18 cellular contexts compared by ENCODE assay signal in the genomic region with DNA sequence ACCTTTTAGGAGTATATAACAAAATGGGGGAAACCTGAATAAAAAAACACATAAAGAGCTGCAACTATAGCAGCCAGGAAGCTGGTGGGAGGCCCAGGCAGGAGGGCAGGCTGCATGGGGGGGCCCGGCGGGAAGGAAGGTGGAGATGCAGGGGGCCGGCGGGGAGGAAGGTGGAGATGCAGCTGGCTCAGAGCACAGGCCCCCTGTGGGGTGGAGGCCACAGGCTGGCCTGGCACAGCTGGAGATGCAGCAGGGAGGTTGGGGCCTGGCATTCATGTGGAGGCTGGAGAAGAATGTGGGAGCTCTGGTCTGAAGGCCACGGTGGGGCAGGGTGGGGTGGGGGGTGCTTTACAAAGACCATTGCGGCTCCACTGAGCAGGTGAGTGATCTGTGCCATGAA. TPM values are rescaled to one million over a fixed set of nuclear protein-coding genes. Genes with fewer than 3 reads are reported as not detected.
DNase-seq lines count a peak whose midpoint lies in the region; ATAC-seq and TF ChIP-seq lines count a peak whose summit lies in the region.
"Had no signal": no experiment of that assay in that cellular context is flagged by ENCODE, and none has a peak within 500 bp of the region (broad histone marks: within the 10 kb centered on the region; RNA-seq: fewer than 3 reads in every experiment).

No MANE protein-coding gene starts in this region.

- no peak overlapping the region for H3K4me2 ChIP-seq in osteoblast (ENCODE audit: insufficient read depth, low read length)
- H3K4me2 ChIP-seq: PC-9 had no signal

- H3K79me2 ChIP-seq in osteoblast (ENCODE audit: insufficient read depth, low read length): no peaks in the 10 kb centered on the region

- no peaks in the 10 kb centered on the region for H3K4me1 ChIP-seq in osteoblast (ENCODE audit: insufficient read depth, low read length)

- no peaks in the 10 kb centered on the region for H4K20me1 ChIP-seq in osteoblast (ENCODE audit: insufficient read depth, low read length)

- ATAC-seq in GM21526 (IDR thresholded peaks at IDR 0.05; ENCODE audit: low FRiP score, unreplicated experiment): no peak
- ATAC-seq: K562 had no signal

- no peak overlapping the region for H2AFZ ChIP-seq in osteoblast (ENCODE audit: low read length)
- H2AFZ ChIP-seq: PC-9 had no signal

- H3K36me3 ChIP-seq in H7 (replicated peaks; ENCODE audit: control insufficient read depth, insufficient read depth, low read length) (no peaks in the 10 kb centered on the region; the same call in 1 of the 2 replicates), osteoblast (ENCODE audit: insufficient read depth, low read length) (peaks cover 15% of the 10 kb centered on the region)

- no peak overlapping the region for H3K27ac ChIP-seq in osteoblast (ENCODE audit: low read depth, low read length)
- H3K27ac ChIP-seq: C4-2B, PC-9 had no signal

- no peaks in the 10 kb centered on the region for H3K9me3 ChIP-seq in osteoblast (ENCODE audit: low read depth, low read length)

- peak; percentile 45 for DNase-seq in H7
- peak; percentile 4 for DNase-seq in Jurkat, Clone E6-1 (ENCODE audit: low read depth, low spot score)
- peak; percentile 37 for DNase-seq in choroid plexus epithelial cell (ENCODE audit: low read depth)
- DNase-seq in osteoblast (ENCODE audit: insufficient read length, low spot score, missing footprints): peak; percentile 17
- DNase-seq in central memory CD4-positive, alpha-beta T cell: no peak
- DNase-seq in inferior parietal cortex (ENCODE audit: extremely low spot score): no peak
- DNase-seq: ACHN, AML-193, DMS79 treated with DMSO at 0.1 percent for 48 hours, HCEC 1CT, NCI-H1092 treated with DMSO at 0.1 percent for 48 hours, NCI-H1694, NCI-H510A treated with DMSO at 0.1 percent for 48 hours, PC-9 had no signal

- H3K27me3 ChIP-seq in H7 (ENCODE audit: control insufficient read depth, insufficient read depth, low read length): no peaks in the 10 kb centered on the region
- H3K27me3 ChIP-seq in osteoblast (ENCODE audit: insufficient read depth, low read length): no peaks in the 10 kb centered on the region

- H3K4me3 ChIP-seq in H7 (ENCODE audit: insufficient read depth, low read depth, low read length) (no peak overlapping the region), choroid plexus epithelial cell (ENCODE audit: low read depth, low read length) (no peak overlapping the region), osteoblast (ENCODE audit: insufficient read depth, low read length) (no peak overlapping the region)
- H3K4me3 ChIP-seq in Jurkat, Clone E6-1 (ENCODE audit: low read length): no peak overlapping the region
- H3K4me3 ChIP-seq: K562, PC-9 had no signal

- TF ChIP-seq CTCF in choroid plexus epithelial cell (conservative IDR thresholded peaks at IDR 0.05; ENCODE audit: low read depth, low read length): no peak
- TF ChIP-seq CTCF in osteoblast (IDR thresholded peaks at IDR 0.05; ENCODE audit: extremely low read depth, low read depth, low read length): no peak

RNA-seq across cellular contexts. Expression of a gene that starts 31.4 kb away (rescaled TPM):
- total RNA-seq in H7 (2014; rRNA removed; shearing (Covaris generic)): 0.14 and 0.18 TPM in 2 replicates
- not detected for polyA plus RNA-seq in Jurkat, Clone E6-1 (2012; ENCODE audit: insufficient read depth, insufficient read length)
- 1.4 and 1.5 TPM in 2 replicates for total RNA-seq in osteoblast
- total RNA-seq: G401, K562, PC-9 had no signal
- polyA plus RNA-seq: K562 had no signal

Comparison
In these comparisons a context has a peak if more than half of its experiments do, and no peak if none do; other contexts are left out.
1. DNase-seq: peak in H7 (single experiment), Jurkat, Clone E6-1 (single experiment), choroid plexus epithelial cell (single experiment) and osteoblast (single experiment); none in central memory CD4-positive, alpha-beta T cell (single experiment) and inferior parietal cortex (single experiment).